7 cellular contexts compared by ENCODE assay signal in genomic region chr13:42272115-42272756, GRCh38. TPM values are rescaled to one million over a fixed set of nuclear protein-coding genes. Genes with fewer than 3 reads are reported as not detected.
A peak's percentile ranks its signal among the peaks of the same experiment; 100 is the strongest.
DNase-seq lines count a peak whose midpoint lies in the region; ATAC-seq and TF ChIP-seq lines count a peak whose summit lies in the region.

TSS of gene AKAP11 (plus strand) at chr13:42272152. CDS start at chr13:42286349, 14,197 bp downstream.

- peak within 1 kb of the TSS; percentile 30 to 75 for H2BK12ac ChIP-seq in mesenchymal stem cell (ENCODE audit: low read length in 2 of 2)

- under 1% methylated on average over 50 of the region's 59 CpGs for WGBS in mesenchymal stem cell

- no peaks in the 10 kb centered on the region for H3K9me3 Mint-ChIP-seq in HFFc6
- no peaks in the 10 kb centered on the region for H3K9me3 Mint-ChIP-seq in activated CD4-positive, alpha-beta memory T cell treated with anti-CD3 and anti-CD28 coated beads for 36 hours

- peak within 1 kb of the TSS; percentile 93 for H3K9ac ChIP-seq in mesenchymal stem cell (ENCODE audit: low read length)

- DNase-seq in HFFc6 = no peak
- peak; percentile 53 for DNase-seq in NCI-H1092 treated with DMSO at 0.1 percent for 48 hours (lab: John Stamatoyannopoulos, UW)
- DNase-seq in activated CD4-positive, alpha-beta memory T cell treated with anti-CD3 and anti-CD28 coated beads for 36 hours = peak; percentile 64
- peak; percentile 34 for DNase-seq in effector CD8-positive, alpha-beta T cell (lab: John Stamatoyannopoulos, UW)
- DNase-seq in mesenchymal stem cell = peak; percentile 74
- DNase-seq in stimulated activated CD8-positive, alpha-beta memory T cell treated with anti-CD3 and anti-CD28 coated beads, Interleukin-15, amount 100 ng/mL, for 48 hours (ENCODE audit: low read depth in 2 of 2) = peak; percentile 29 to 38

- H3K4me1 ChIP-seq in mesenchymal stem cell (ENCODE audit: control insufficient read depth, insufficient read depth, low read depth, low read length) = peaks cover 3% of the 10 kb centered on the region

- H3K4me3 ChIP-seq in mesenchymal stem cell (ENCODE audit: insufficient read depth in 1 of 2, low read depth in 1 of 2, low read length in 2 of 2) = peak within 1 kb of the TSS; percentile 94 to 97

- peaks cover 9% of the 10 kb centered on the region for H3K79me1 ChIP-seq in mesenchymal stem cell (replicated peaks; ENCODE audit: low read length, poor library complexity, severe bottlenecking)

- no peaks in the 10 kb centered on the region for H3K9me3 ChIP-seq in mesenchymal stem cell (ENCODE audit: control insufficient read depth, low read length)

- peak within 1 kb of the TSS; percentile 99 for H3K27ac Mint-ChIP-seq in HFFc6
- peak within 1 kb of the TSS; percentile 98 for H3K27ac Mint-ChIP-seq in activated CD4-positive, alpha-beta memory T cell treated with anti-CD3 and anti-CD28 coated beads for 36 hours

- peak within 1 kb of the TSS; percentile 81 for H3K4me2 ChIP-seq in mesenchymal stem cell (ENCODE audit: low read length, poor library complexity, severe bottlenecking)

- H2AFZ ChIP-seq in mesenchymal stem cell (ENCODE audit: low read depth, low read length) = peak within 1 kb of the TSS; percentile 98

- peak within 1 kb of the TSS; percentile 81 for H2BK5ac ChIP-seq in mesenchymal stem cell (ENCODE audit: low read depth, low read length, poor library complexity, severe bottlenecking)

- peaks cover 5% of the 10 kb centered on the region; the same call in 1 of the 2 replicates for H3K36me3 Mint-ChIP-seq in HFFc6 (ENCODE audit: low read depth)
- H3K36me3 Mint-ChIP-seq in activated CD4-positive, alpha-beta memory T cell treated with anti-CD3 and anti-CD28 coated beads for 36 hours = peaks cover 4% of the 10 kb centered on the region

- peak within 1 kb of the TSS; percentile 76 for H3K27ac ChIP-seq in mesenchymal stem cell (ENCODE audit: low read length, poor library complexity, severe bottlenecking)

- peak; percentile 31 for ATAC-seq in GM18502 (IDR thresholded peaks at IDR 0.05; ENCODE audit: poor library complexity, unreplicated experiment)

- peak within 1 kb of the TSS; percentile 97 for H4K91ac ChIP-seq in mesenchymal stem cell (ENCODE audit: low read length)

- no peaks in the 10 kb centered on the region for H3K27me3 Mint-ChIP-seq in HFFc6 (ENCODE audit: insufficient read depth)
- no peaks in the 10 kb centered on the region for H3K27me3 Mint-ChIP-seq in activated CD4-positive, alpha-beta memory T cell treated with anti-CD3 and anti-CD28 coated beads for 36 hours

- CTCF ChIA-PET in activated CD4-positive, alpha-beta memory T cell treated with anti-CD3 and anti-CD28 coated beads for 36 hours (lab: Charles Lee) = interaction anchor here (0.8 to 1.5 kb wide), 4 partner anchors 13 to 323 kb away, joined by 3 read pairs; no protein-coding TSS in a partner anchor

- H3K4ac ChIP-seq in mesenchymal stem cell (ENCODE audit: low read depth in 1 of 2, low read length in 2 of 2) = peak within 1 kb of the TSS; percentile 68 to 94

- H2AK5ac ChIP-seq in mesenchymal stem cell (ENCODE audit: low read length, severe bottlenecking) = no peak within 1 kb of the TSS

- H3K14ac ChIP-seq in mesenchymal stem cell (ENCODE audit: low read length in 2 of 2) = peak within 1 kb of the TSS in 1 of 2 experiments; percentile 82

- H2BK120ac ChIP-seq in mesenchymal stem cell (ENCODE audit: low read depth, low read length) = peak within 1 kb of the TSS; percentile 78

- H2BK15ac ChIP-seq in mesenchymal stem cell (ENCODE audit: low read depth, poor library complexity, severe bottlenecking) = peak within 1 kb of the TSS; percentile 95

- peaks cover 48% of the 10 kb centered on the region for H3K4me1 Mint-ChIP-seq in HFFc6 (ENCODE audit: low read depth)
- H3K4me1 Mint-ChIP-seq in activated CD4-positive, alpha-beta memory T cell treated with anti-CD3 and anti-CD28 coated beads for 36 hours (ENCODE audit: low read depth) = peaks cover 48% of the 10 kb centered on the region

- H3K4me3 Mint-ChIP-seq in HFFc6 = peak within 1 kb of the TSS; percentile 99
- peak within 1 kb of the TSS; percentile 98 for H3K4me3 Mint-ChIP-seq in activated CD4-positive, alpha-beta memory T cell treated with anti-CD3 and anti-CD28 coated beads for 36 hours

- peak within 1 kb of the TSS; percentile 93 to 99 for H3K18ac ChIP-seq in mesenchymal stem cell (ENCODE audit: low read depth in 1 of 2, low read length in 2 of 2)

- peak within 1 kb of the TSS in 1 of 2 experiments; percentile 91 for H3K23ac ChIP-seq in mesenchymal stem cell (ENCODE audit: low read length in 2 of 2)

- intact Hi-C loops in activated CD4-positive, alpha-beta memory T cell treated with anti-CD3 and anti-CD28 coated beads for 36 hours (cut with micrococcal nuclease) = loop anchor here (2.0 to 10.0 kb wide), 4 partner anchors 225 to 807 kb away; partner anchors contain the start of genes DGKH, EPSTI1 and TNFSF11

- no peaks in the 10 kb centered on the region for H3K27me3 ChIP-seq in mesenchymal stem cell (ENCODE audit: control insufficient read depth in 1 of 2, insufficient read depth in 1 of 2, low read length in 2 of 2)

- peak within 1 kb of the TSS; percentile 81 for H4K8ac ChIP-seq in mesenchymal stem cell (ENCODE audit: low read length)

- peak; percentile 8; the same call in 1 of the 2 replicates for TF ChIP-seq CTCF in HFFc6 (IDR thresholded peaks at IDR 0.05)

- POLR2A ChIA-PET in activated CD4-positive, alpha-beta memory T cell treated with anti-CD3 and anti-CD28 coated beads for 36 hours (lab: Charles Lee) = interaction anchor here (0.6 to 6.2 kb wide), 12 partner anchors 23 to 814 kb away, joined by 3 to 88 read pairs (median 4); no protein-coding TSS in a partner anchor

- H3K36me3 ChIP-seq in mesenchymal stem cell (ENCODE audit: control insufficient read depth in 1 of 2, insufficient read depth in 2 of 2, low read depth in 1 of 2, low read length in 2 of 2) = no peaks in the 10 kb centered on the region

RNA-seq across cellular contexts. Expression of gene AKAP11, which starts in this region (rescaled TPM):
- 10 to 100 TPM; 25.2 to 32.5 (median 31.5) TPM for total RNA-seq in HFFc6 (2021; fragmentation: NEBNext Ultra II Directional; extraction: Animal tissue kit (Norgen Biotek cat#: 25700))
- 10 to 100 TPM; 36.6 to 37.8 TPM for total RNA-seq in activated CD4-positive, alpha-beta memory T cell treated with anti-CD3 and anti-CD28 coated beads for 36 hours
- polyA plus RNA-seq in mesenchymal stem cell (2013, experiment 1 of 2) = 13.0 TPM
- polyA plus RNA-seq in mesenchymal stem cell (2013, experiment 2 of 2) = 13.2 TPM
